ENCODE assay signal across 10 cellular contexts in the genomic region with DNA sequence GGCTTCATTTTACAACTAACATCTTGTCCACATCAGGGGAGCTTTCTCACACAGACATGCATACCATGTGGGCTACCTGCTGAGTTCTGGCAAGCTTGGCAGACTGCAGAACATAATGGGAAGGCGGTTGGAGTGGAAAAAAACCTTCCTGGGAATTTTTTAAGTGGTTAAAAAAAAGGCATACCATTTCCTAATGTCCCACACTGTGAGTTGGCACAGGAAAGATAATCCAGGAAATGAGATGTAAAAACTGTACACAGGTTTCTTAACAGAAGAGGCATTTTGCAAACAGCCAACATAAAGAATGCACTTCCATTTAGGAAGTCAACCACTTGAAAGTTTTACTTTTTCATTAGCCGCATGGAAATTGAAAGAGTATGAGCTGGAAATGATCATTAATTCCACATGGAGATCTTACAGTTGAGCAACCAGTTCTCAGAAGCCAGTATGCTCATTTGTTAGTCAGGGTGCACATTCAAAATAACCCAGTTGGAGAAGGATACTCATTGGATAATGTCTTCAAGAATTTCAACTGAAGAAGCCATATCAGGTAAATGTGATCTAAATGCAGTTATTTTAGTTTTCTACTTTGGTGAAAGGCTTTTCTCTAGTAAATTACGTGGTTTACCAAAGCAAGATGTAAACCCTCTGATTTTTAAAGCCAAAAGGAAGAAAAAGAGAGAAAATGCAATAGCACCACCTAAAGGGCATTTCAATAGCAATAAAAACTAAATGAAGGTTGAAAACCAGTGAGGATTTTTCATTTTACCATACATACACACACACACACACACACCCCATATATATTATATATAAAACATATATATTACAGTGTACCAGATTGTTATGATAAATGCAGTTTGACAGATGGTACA.
DNase-seq lines count a peak whose midpoint lies in the region; ATAC-seq and TF ChIP-seq lines count a peak whose summit lies in the region.
"Had no signal": no experiment of that assay in that cellular context is flagged by ENCODE, and none has a peak within 500 bp of the region (broad histone marks: within the 10 kb centered on the region; RNA-seq: fewer than 3 reads in every experiment).

No MANE protein-coding gene starts in this region.

- H3K36me3 ChIP-seq in HUES6 (ENCODE audit: control insufficient read depth, insufficient read depth, low read length) (no peaks in the 10 kb centered on the region), mesendoderm (ENCODE audit: control insufficient read depth, insufficient read depth, low read length) (no peaks in the 10 kb centered on the region)

- H2BK5ac ChIP-seq in mesendoderm (ENCODE audit: low read length) = no peak overlapping the region

- no peak overlapping the region for H2AK5ac ChIP-seq in mesendoderm (ENCODE audit: low read length)

- ATAC-seq in GM19324 (IDR thresholded peaks at IDR 0.05; ENCODE audit: low FRiP score, unreplicated experiment) (no peak), GM18498 (IDR thresholded peaks at IDR 0.05; ENCODE audit: unreplicated experiment) (no peak)
- ATAC-seq: activated T-cell treated with anti-CD3 and anti-CD28 coated beads, Interleukin-2, amount 50 U/mL, for 4 hours had no signal

- H2BK120ac ChIP-seq in mesendoderm (ENCODE audit: low read depth, low read length) = no peak overlapping the region

- no peaks in the 10 kb centered on the region for H3K27me3 ChIP-seq in HUES6 (ENCODE audit: control insufficient read depth, insufficient read depth, low read length)
- no peaks in the 10 kb centered on the region for H3K27me3 ChIP-seq in mesendoderm (ENCODE audit: insufficient read depth, low read length, poor library complexity)

- H3K4me3 ChIP-seq in HUES6 (ENCODE audit: low read depth, low read length) (no peak overlapping the region), mesendoderm (ENCODE audit: low read length) (no peak overlapping the region)

- WGBS in mesendoderm (ENCODE audit: extremely low coverage, insufficient coverage, low lambda C conversion rate) = no CpG with 5 or more reads among the region's 3 CpGs

- no peak overlapping the region for H3K4ac ChIP-seq in mesendoderm (ENCODE audit: low read depth, low read length)

- H3K27ac ChIP-seq in HUES6 (ENCODE audit: low read depth, low read length) = peak overlapping the region; percentile 26; the same call in 1 of the 2 replicates
- peak overlapping the region; percentile 92 for H3K27ac ChIP-seq in VCaP
- H3K27ac ChIP-seq in mesendoderm (ENCODE audit: low read depth, low read length) = peak overlapping the region; percentile 1

- no peak overlapping the region for H3K4me2 ChIP-seq in mesendoderm (ENCODE audit: low read length)

- H3K4me1 ChIP-seq in HUES6 (ENCODE audit: control insufficient read depth, insufficient read depth, low read length) (peaks cover 11% of the 10 kb centered on the region), mesendoderm (ENCODE audit: control insufficient read depth, low read depth, low read length) (no peaks in the 10 kb centered on the region)

- no peaks in the 10 kb centered on the region for H3K9me3 ChIP-seq in HUES6 (ENCODE audit: control insufficient read depth, insufficient read depth, low read depth, low read length)

- no peak overlapping the region for H3K9ac ChIP-seq in HUES6 (ENCODE audit: low read length)
- H3K9ac ChIP-seq in mesendoderm (ENCODE audit: low read length) = no peak overlapping the region

- TF ChIP-seq CTCF in VCaP (conservative IDR thresholded peaks at IDR 0.05) = 0 out of 2 replicates have a peak, but pooled peaks have one; percentile 20

- no peaks in the 10 kb centered on the region for H3K79me2 ChIP-seq in mesendoderm (ENCODE audit: control insufficient read depth, insufficient read depth, low read length)

- H3K18ac ChIP-seq in mesendoderm (ENCODE audit: low read length) = peak overlapping the region; percentile 18

- H4K5ac ChIP-seq in mesendoderm (ENCODE audit: low read length) = no peak overlapping the region

- H2BK15ac ChIP-seq in mesendoderm (replicated peaks; ENCODE audit: low read depth) = peak overlapping the region; percentile 74

- DNase-seq in DMS79 treated with DMSO at 0.1 percent for 48 hours (lab: John Stamatoyannopoulos, UW) = peak; percentile 31
- peak; percentile 79 for DNase-seq in mesendoderm
- no peak for DNase-seq in mesenteric fat pad (ENCODE audit: low spot score)
- DNase-seq in activated CD8-positive, alpha-beta memory T cell treated with anti-CD3 and anti-CD28 coated beads for 24 hours = no peak
- DNase-seq: activated T-cell treated with anti-CD3 and anti-CD28 coated beads, Interleukin-2, amount 50 U/mL, for 4 hours; stimulated activated CD4-positive, alpha-beta T cell treated with anti-CD3 and anti-CD28 coated beads, Interleukin-4, amount 100 ng/mL, for 4 hours had no signal

- H3K79me1 ChIP-seq in mesendoderm (ENCODE audit: low read length) = no peaks in the 10 kb centered on the region

- no peak overlapping the region for H3K56ac ChIP-seq in mesendoderm (ENCODE audit: low read length)

- no peak overlapping the region for H3K23ac ChIP-seq in mesendoderm (ENCODE audit: low read length)

- H4K8ac ChIP-seq in mesendoderm (ENCODE audit: low read depth, low read length) = no peak overlapping the region

Comparison
In these comparisons a context has a peak if more than half of its experiments do, and no peak if none do; other contexts are left out.
1. DNase-seq: peak in DMS79 treated with DMSO at 0.1 percent for 48 hours (single experiment) and mesendoderm (single experiment); none in mesenteric fat pad (single experiment) and activated CD8-positive, alpha-beta memory T cell treated with anti-CD3 and anti-CD28 coated beads for 24 hours (single experiment).
2. H3K27ac ChIP-seq: peak in every context shown above with its lines; median percentile 92 in VCaP; 26 in HUES6; 1 in mesendoderm.